8 cellular contexts compared by ENCODE assay signal in the genomic region with DNA sequence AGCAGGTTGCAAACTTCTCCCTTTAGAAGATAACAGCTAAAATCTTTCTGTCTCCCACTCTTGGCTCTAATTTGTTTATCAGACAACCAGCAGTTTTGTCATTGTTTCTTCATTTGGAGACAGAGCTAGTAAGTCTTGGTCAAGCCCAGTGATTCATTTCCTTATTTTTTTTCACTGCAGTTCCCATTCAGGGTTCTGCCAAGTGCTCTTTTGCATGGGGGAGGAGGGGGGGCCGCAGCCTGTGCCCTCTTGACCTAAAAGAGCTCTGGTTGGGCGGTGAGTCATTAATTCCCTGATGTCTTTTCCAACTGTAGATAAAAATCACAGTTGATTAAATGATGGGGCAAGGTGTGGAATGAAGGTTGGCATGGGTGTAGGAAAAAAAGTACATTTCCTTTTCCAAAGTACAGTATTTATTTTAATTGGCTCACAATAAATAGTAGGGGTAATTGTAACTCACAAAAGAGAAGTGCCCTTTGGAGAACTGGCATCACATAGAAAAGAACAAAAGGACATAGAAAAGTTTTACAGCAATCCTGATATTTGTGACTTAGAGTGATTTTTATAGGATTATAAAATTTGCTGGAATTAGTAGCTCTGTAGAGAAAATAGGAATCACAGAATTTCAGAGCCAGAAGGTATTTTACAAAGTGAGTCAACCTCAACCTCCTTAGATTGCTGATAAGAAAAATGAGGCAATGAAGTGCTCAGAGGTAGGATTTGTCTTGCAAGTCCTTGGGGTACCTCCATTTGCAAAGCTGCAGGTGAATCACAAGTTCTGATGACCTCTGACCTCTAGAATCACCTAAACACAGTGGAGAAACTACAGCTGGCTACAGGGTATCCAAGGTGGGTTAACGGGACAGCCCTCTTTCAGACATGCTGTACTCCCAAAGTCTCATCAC.
DNase-seq lines count a peak whose midpoint lies in the region; ATAC-seq lines count a peak whose summit lies in the region.

No MANE protein-coding gene starts in this region.

- DNase-seq in A172 (ENCODE audit: low spot score): peak; percentile 95
- peak; percentile 79 for DNase-seq in HS-27A (ENCODE audit: low read depth)
- no peak for DNase-seq in T-helper 17 cell
- DNase-seq in glomerular visceral epithelial cell (ENCODE audit: extremely low spot score): peak; percentile 95
- DNase-seq in sciatic nerve (ENCODE audit: low spot score): peak; percentile 82
- DNase-seq in NCI-H1930 (lab: John Stamatoyannopoulos, UW): no peak
- DNase-seq in activated CD8-positive, alpha-beta memory T cell treated with anti-CD3 and anti-CD28 coated beads, Interleukin-2, amount 50 U/mL, for 4 hours: no peak

- peaks cover 10% of the 10 kb centered on the region for H3K27me3 Mint-ChIP-seq in T-helper 17 cell

- peaks cover 5% of the 10 kb centered on the region for H3K4me1 Mint-ChIP-seq in T-helper 17 cell

- no peak overlapping the region for H3K4me3 Mint-ChIP-seq in T-helper 17 cell

- intact Hi-C loops in sciatic nerve (cut with DNase I): no loop called here

- no peaks in the 10 kb centered on the region for H3K9me3 ChIP-seq in T-helper 17 cell (ENCODE audit: control insufficient read depth, low read length, poor library complexity, severe bottlenecking)

- peaks cover 4% of the 10 kb centered on the region for H3K36me3 Mint-ChIP-seq in T-helper 17 cell (ENCODE audit: low read depth)

- ATAC-seq in T-helper 17 cell (peak; percentile 41), sciatic nerve (peak; percentile 88), HG02623 (IDR thresholded peaks at IDR 0.05; ENCODE audit: unreplicated experiment) (no peak)

- no peak overlapping the region for H3K27ac Mint-ChIP-seq in T-helper 17 cell

Comparison
In these comparisons a context has a peak if more than half of its experiments do, and no peak if none do; other contexts are left out.
1. DNase-seq: peak in A172 (single experiment), HS-27A (single experiment), glomerular visceral epithelial cell (single experiment) and sciatic nerve (single experiment); none in T-helper 17 cell (0 of 3), NCI-H1930 (0 of 2) and activated CD8-positive, alpha-beta memory T cell treated with anti-CD3 and anti-CD28 coated beads, Interleukin-2, amount 50 U/mL, for 4 hours (single experiment).